Comparison of ENCODE assay signal across 17 cellular contexts in the genomic region with DNA sequence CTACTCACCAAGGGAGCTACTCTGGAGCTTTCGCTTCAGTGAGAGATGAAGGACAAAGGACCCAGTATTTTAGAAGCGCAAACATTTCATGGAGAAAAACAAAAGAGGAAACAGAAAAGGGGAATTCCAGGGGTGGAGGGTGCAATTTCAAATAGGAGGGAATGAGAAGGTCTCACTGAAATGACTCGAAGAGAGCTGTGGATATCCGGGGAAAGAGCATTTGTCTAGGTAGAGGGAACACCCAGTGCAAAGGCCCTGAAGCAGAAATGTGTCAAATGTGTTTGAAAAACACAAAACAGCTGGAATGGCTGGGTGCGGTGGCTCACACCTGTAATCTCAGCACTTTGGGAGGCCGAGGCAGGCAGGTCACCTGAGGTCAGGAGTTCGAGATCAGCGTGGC. TPM values are rescaled to one million over a fixed set of nuclear protein-coding genes. Genes with fewer than 3 reads are reported as not detected.
DNase-seq lines count a peak whose midpoint lies in the region; ATAC-seq and TF ChIP-seq lines count a peak whose summit lies in the region.
"Had no signal": no experiment of that assay in that cellular context is flagged by ENCODE, and none has a peak within 500 bp of the region (broad histone marks: within the 10 kb centered on the region; RNA-seq: fewer than 3 reads in every experiment).

No MANE protein-coding gene starts in this region.

- POLR2A ChIA-PET in HCT116 (lab: Charles Lee), result no interaction called here

- no peak for ATAC-seq in HCT116
- no peak for ATAC-seq in activated naive CD8-positive, alpha-beta T cell treated with anti-CD3 and anti-CD28 coated beads, Interleukin-2, amount 50 U/mL, for 24 hours
- ATAC-seq in GM18873 (IDR thresholded peaks at IDR 0.05; ENCODE audit: low FRiP score, unreplicated experiment), result no peak
- ATAC-seq: left colon had no signal

- no peaks in the 10 kb centered on the region for H3K9me3 Mint-ChIP-seq in activated naive CD8-positive, alpha-beta T cell treated with anti-CD3 and anti-CD28 coated beads, Interleukin-2, amount 50 U/mL, for 24 hours

- peaks cover 66% of the 10 kb centered on the region for H4K20me1 ChIP-seq in BLaER1
- H4K20me1 ChIP-seq in HCT116 (ENCODE audit: insufficient read depth), result peaks cover 10% of the 10 kb centered on the region; the same call in 1 of the 2 replicates
- peaks cover 12% of the 10 kb centered on the region for H4K20me1 ChIP-seq in neural cell (ENCODE audit: insufficient read depth)

- H2AFZ ChIP-seq in HCT116 (ENCODE audit: low read depth, low read length, poor library complexity, severe bottlenecking) (no peak overlapping the region), neural cell (ENCODE audit: low read depth, low read length) (no peak overlapping the region)
- H2AFZ ChIP-seq: parathyroid adenoma had no signal

- peaks cover 30% of the 10 kb centered on the region for H3K36me3 ChIP-seq in BLaER1
- peaks cover 4 to 24% of the 10 kb centered on the region in 2 experiments; a peak in 3 of 4 replicates for H3K36me3 ChIP-seq in HCT116 (ENCODE audit: control insufficient read depth in 1 of 2, insufficient read depth in 2 of 2, low read length in 2 of 2)
- H3K36me3 ChIP-seq in neural cell (ENCODE audit: insufficient read depth, low read length), result no peaks in the 10 kb centered on the region
- peaks cover 37% of the 10 kb centered on the region for H3K36me3 ChIP-seq in MG63

- TF ChIP-seq EP300 in neural cell (conservative IDR thresholded peaks at IDR 0.05; ENCODE audit: poor library complexity, severe bottlenecking), result no peak

- no peaks in the 10 kb centered on the region for H3K9me2 ChIP-seq in HCT116 (ENCODE audit: insufficient read depth)
- no peaks in the 10 kb centered on the region for H3K9me2 ChIP-seq in neural cell (ENCODE audit: insufficient read depth, low read length)

- H3K4me3 ChIP-seq in BLaER1 (peak overlapping the region; percentile 66; the same call in 1 of the 2 replicates), HCT116 (replicated peaks in 1 of 2; ENCODE audit: low read depth in 1 of 2, low read length in 2 of 2) (no peak overlapping the region), neural cell (ENCODE audit: low read length) (no peak overlapping the region), MG63 (no peak overlapping the region)
- H3K4me3 ChIP-seq: testis had no signal

- DNase-seq in HCT116 (ENCODE audit: low read depth, low spot score) (no peak), MG63 (no peak), NCI-H526 (lab: John Stamatoyannopoulos, UW) (no peak)
- no peak for DNase-seq in activated naive CD8-positive, alpha-beta T cell treated with anti-CD3 and anti-CD28 coated beads, Interleukin-2, amount 50 U/mL, for 24 hours
- no peak for DNase-seq in activated CD8-positive, alpha-beta memory T cell treated with anti-CD3 and anti-CD28 coated beads for 24 hours
- DNase-seq: activated gamma-delta T cell treated with Interleukin-2 at 50 U/mL for 16 hours; C1 segment of cervical spinal cord; NCI-H2171; Peyer's patch; stimulated activated CD4-positive, alpha-beta T cell treated with anti-CD3 and anti-CD28 coated beads, Interleukin-2, amount 100 ng/mL, for 48 hours; testis had no signal

- H3K79me2 ChIP-seq in HCT116 (ENCODE audit: insufficient read depth, low read length) (peaks cover 52% of the 10 kb centered on the region), neural cell (replicated peaks; ENCODE audit: insufficient read depth, low read length) (peaks cover 32% of the 10 kb centered on the region)

- no peaks in the 10 kb centered on the region for H3K27me3 Mint-ChIP-seq in activated naive CD8-positive, alpha-beta T cell treated with anti-CD3 and anti-CD28 coated beads, Interleukin-2, amount 50 U/mL, for 24 hours

- H3K4me1 ChIP-seq in BLaER1 (peaks cover 91% of the 10 kb centered on the region), HCT116 (ENCODE audit: control insufficient read depth in 1 of 2, insufficient read depth in 2 of 2, low read length in 2 of 2) (peaks cover 36 to 55% of the 10 kb centered on the region in 2 experiments)

- H3K27ac ChIP-seq in BLaER1 (peak overlapping the region; percentile 75), HCT116 (ENCODE audit: low read depth, low read length) (peak overlapping the region; percentile 94; the same call in 1 of the 2 replicates), neural cell (ENCODE audit: low read length) (no peak overlapping the region)

- RAD21 ChIA-PET in HCT116 (lab: Charles Lee; ENCODE audit: low non-redundant PET in 1 of 2, low total read pairs in 2 of 2, uncharacterized antibody in 2 of 2, unreplicated experiment in 2 of 2), result no interaction called here

- H3K9me3 ChIP-seq in BLaER1, result no peaks in the 10 kb centered on the region
- no peaks in the 10 kb centered on the region for H3K9me3 ChIP-seq in HCT116 (ENCODE audit: control insufficient read depth in 1 of 2, insufficient read depth in 1 of 2, low read depth in 1 of 2, low read length in 2 of 2)
- H3K9me3 ChIP-seq in neural cell (ENCODE audit: low read length), result no peaks in the 10 kb centered on the region
- H3K9me3 ChIP-seq in MG63, result no peaks in the 10 kb centered on the region
- H3K9me3 ChIP-seq: Peyer's patch, testis had no signal

- CTCF ChIA-PET in HCT116 (lab: Charles Lee), result interaction anchor here (1.5 to 2.8 kb wide), 4 partner anchors 10 to 395 kb away, joined by 5 to 86 read pairs (median 12); a partner anchor contains a TSS

- H3K4me3 Mint-ChIP-seq in activated naive CD8-positive, alpha-beta T cell treated with anti-CD3 and anti-CD28 coated beads, Interleukin-2, amount 50 U/mL, for 24 hours, result peak overlapping the region; percentile 97

- peaks cover 40% of the 10 kb centered on the region for H3K36me3 Mint-ChIP-seq in activated naive CD8-positive, alpha-beta T cell treated with anti-CD3 and anti-CD28 coated beads, Interleukin-2, amount 50 U/mL, for 24 hours (ENCODE audit: low read depth)

- no peaks in the 10 kb centered on the region for H3F3A ChIP-seq in neural cell (ENCODE audit: insufficient read depth, low read length, poor library complexity, severe bottlenecking)

- no peak for TF ChIP-seq POLR2A in HCT116 (IDR thresholded peaks at IDR 0.05; ENCODE audit: borderline replicate concordance, extremely low read depth, insufficient read depth, insufficient read length)

- H3K4me1 Mint-ChIP-seq in activated naive CD8-positive, alpha-beta T cell treated with anti-CD3 and anti-CD28 coated beads, Interleukin-2, amount 50 U/mL, for 24 hours, result peaks cover 78% of the 10 kb centered on the region

- no peaks in the 10 kb centered on the region for H3K27me3 ChIP-seq in BLaER1
- no peaks in the 10 kb centered on the region for H3K27me3 ChIP-seq in HCT116 (ENCODE audit: insufficient read depth, low read length)
- H3K27me3 ChIP-seq in neural cell (ENCODE audit: insufficient read depth, low read depth, low read length), result no peaks in the 10 kb centered on the region
- no peaks in the 10 kb centered on the region for H3K27me3 ChIP-seq in MG63
- H3K27me3 ChIP-seq: Peyer's patch, testis had no signal

- BruUV-seq in HCT116 (replicated peaks; lab: Mats Ljungman, UMichigan), result no TSS peak

- H3K9ac ChIP-seq in BLaER1 (peak overlapping the region; percentile 81; the same call in 1 of the 2 replicates), HCT116 (ENCODE audit: low read length) (no peak overlapping the region), neural cell (ENCODE audit: low read length) (peak overlapping the region; percentile 5)
- H3K9ac ChIP-seq: parathyroid adenoma had no signal

- no peak for TF ChIP-seq RAD21 in HCT116 (IDR thresholded peaks at IDR 0.05; ENCODE audit: low read depth)
- no peak for TF ChIP-seq RAD21 in neural cell (conservative IDR thresholded peaks at IDR 0.05)

- intact Hi-C loops in HCT116 (cut with micrococcal nuclease), result loop anchor here (5.0 to 10.0 kb wide), 2 partner anchors 405 to 817 kb away; a partner anchor contains a TSS

- peak overlapping the region; percentile 74 for H3K27ac Mint-ChIP-seq in activated naive CD8-positive, alpha-beta T cell treated with anti-CD3 and anti-CD28 coated beads, Interleukin-2, amount 50 U/mL, for 24 hours

- TF ChIP-seq CTCF in HCT116 (IDR thresholded peaks at IDR 0.05 in 2 of 3, conservative IDR thresholded peaks at IDR 0.05 in 1 of 3; ENCODE audit: borderline replicate concordance in 1 of 3, insufficient read depth in 1 of 3, low read depth in 2 of 3, low read length in 2 of 3), result no peak
- no peak for TF ChIP-seq CTCF in neural cell (IDR thresholded peaks at IDR 0.05; ENCODE audit: poor library complexity, severe bottlenecking)

- H3K4me2 ChIP-seq in BLaER1, result peak overlapping the region; percentile 100
- no peak overlapping the region for H3K4me2 ChIP-seq in HCT116 (ENCODE audit: low read length)
- H3K4me2 ChIP-seq in neural cell (ENCODE audit: low read length), result no peak overlapping the region

TF ChIP-seq in neural cell, 6 proteins besides CTCF, POLR2A, EP300 and RAD21 (continues in another document):
- TF ChIP-seq EZH2 (IDR thresholded peaks at IDR 0.05; ENCODE audit: borderline replicate concordance, insufficient read depth, low read length, poor library complexity, severe bottlenecking) (no peak), POLR2AphosphoS5 (IDR thresholded peaks at IDR 0.05) (no peak), TAF1 (IDR thresholded peaks at IDR 0.05; ENCODE audit: low read depth) (no peak), MXI1 (conservative IDR thresholded peaks at IDR 0.05; ENCODE audit: poor library complexity, severe bottlenecking) (no peak)

RNA-seq across cellular contexts. Expression of a gene that starts 2.4 kb away (rescaled TPM):
- total RNA-seq in HCT116 (2021; ENCODE audit: unreplicated experiment), result 80.4 TPM
- 69.1 and 86.9 TPM in 2 replicates for polyA plus RNA-seq in HCT116 (2012)
- 154 and 164 TPM in 2 replicates for polyA plus RNA-seq in neural cell
- 51.9 and 59.6 TPM in 2 replicates for polyA minus RNA-seq in neural cell
- total RNA-seq in MG63 (2014; rRNA removed; shearing (Covaris generic); ENCODE audit: low replicate concordance), result 138 and 161 TPM in 2 replicates

RNA-seq across cellular contexts. Expression of a gene that starts 9.8 kb away (rescaled TPM):
- total RNA-seq in HCT116 (2021; ENCODE audit: unreplicated experiment), result 608 TPM
- 588 and 690 TPM in 2 replicates for polyA plus RNA-seq in HCT116 (2012)
- 394 and 399 TPM in 2 replicates for polyA plus RNA-seq in neural cell
- 103 and 121 TPM in 2 replicates for polyA minus RNA-seq in neural cell
- total RNA-seq in MG63 (2014; rRNA removed; shearing (Covaris generic); ENCODE audit: low replicate concordance), result 345 and 436 TPM in 2 replicates

RNA-seq across cellular contexts. Expression of a gene that starts 28.0 kb away (rescaled TPM):
- total RNA-seq in HCT116 (2021; ENCODE audit: unreplicated experiment), result 42.8 TPM
- 23.4 and 23.7 TPM in 2 replicates for polyA plus RNA-seq in HCT116 (2012)
- polyA plus RNA-seq in neural cell, result 15.3 and 19.8 TPM in 2 replicates
- polyA minus RNA-seq in neural cell, result 32.1 and 36.5 TPM in 2 replicates
- total RNA-seq in MG63 (2014; rRNA removed; shearing (Covaris generic); ENCODE audit: low replicate concordance), result 32.3 and 32.7 TPM in 2 replicates

RNA-seq across cellular contexts. Expression of a gene that starts 40.4 kb away (rescaled TPM):
- 0.15 TPM for total RNA-seq in HCT116 (2021; ENCODE audit: unreplicated experiment)
- 0.20 TPM in 2 replicates for polyA plus RNA-seq in HCT116 (2012)
- 1.9 and 2.6 TPM in 2 replicates for polyA plus RNA-seq in neural cell
- polyA minus RNA-seq in neural cell, result 2.8 and 3.2 TPM in 2 replicates
- not detected in 2 replicates for total RNA-seq in MG63 (2014; rRNA removed; shearing (Covaris generic); ENCODE audit: low replicate concordance)
- total RNA-seq: dermis blood vessel endothelial cell had no signal
